21 cellular contexts compared by ENCODE assay signal in genomic region chr12:1234073-1234472, GRCh38.
DNase-seq lines count a peak whose midpoint lies in the region; ATAC-seq and TF ChIP-seq lines count a peak whose summit lies in the region.
"Had no signal": no experiment of that assay in that cellular context is flagged by ENCODE, and none has a peak within 500 bp of the region (broad histone marks: within the 10 kb centered on the region; RNA-seq: fewer than 3 reads in every experiment).

No MANE protein-coding gene starts in this region.

- no peak overlapping the region for H3K27ac Mint-ChIP-seq in CD14-positive monocyte

- peaks cover 0 to 9% (median 0%) of the 10 kb centered on the region in 7 donors for H3K9me3 Mint-ChIP-seq in CD14-positive monocyte

- no peak overlapping the region for H3K4me3 ChIP-seq in choroid plexus epithelial cell (ENCODE audit: low read depth, low read length)
- H3K4me3 ChIP-seq: BLaER1 treated with 17β-estradiol and CSF1 and Interleukin-3, amounts not matched to agents 10 nM and 100 nM; heart right ventricle; MG63; prostate gland; testis had no signal

- ATAC-seq in GM21447 (IDR thresholded peaks at IDR 0.05; ENCODE audit: unreplicated experiment) = no peak
- ATAC-seq: heart right ventricle; naive thymus-derived CD8-positive, alpha-beta T cell had no signal

- no peaks in the 10 kb centered on the region for H3K27me3 Mint-ChIP-seq in CD14-positive monocyte (ENCODE audit: low read depth in 3 of 3)
- H3K27me3 Mint-ChIP-seq: naive thymus-derived CD8-positive, alpha-beta T cell had no signal

- H3K4me3 Mint-ChIP-seq in CD14-positive monocyte = no peak overlapping the region
- H3K4me3 Mint-ChIP-seq: naive thymus-derived CD8-positive, alpha-beta T cell had no signal

- TF ChIP-seq CTCF in choroid plexus epithelial cell (conservative IDR thresholded peaks at IDR 0.05; ENCODE audit: low read depth, low read length) (no peak), CD14-positive monocyte (IDR thresholded peaks at IDR 0.05) (no peak)

- DNase-seq in NCI-H748 (lab: John Stamatoyannopoulos, UW; ENCODE audit: unreplicated experiment) (peak; percentile 13), NCI-H748 treated with DMSO at 0.1 percent for 48 hours (lab: John Stamatoyannopoulos, UW) (no peak), NCI-H69 (lab: John Stamatoyannopoulos, UW) (peak; percentile 26), choroid plexus epithelial cell (ENCODE audit: low read depth) (peak; percentile 58), renal cortical epithelial cell (ENCODE audit: low read depth) (peak; percentile 1), CD14-positive monocyte (ENCODE audit: low spot score) (no peak)
- DNase-seq in activated T-cell treated with anti-CD3 and anti-CD28 coated beads, Interleukin-2, amount 50 U/mL, for 1 hour = no peak
- DNase-seq: activated CD4-positive, alpha-beta T cell treated with anti-CD3 and anti-CD28 coated beads, Interleukin-2, amount 50 U/mL, for 4 hours; activated naive CD4-positive, alpha-beta T cell treated with Interleukin-2 at 50 U/mL for 16 hours; aorta; dermis blood vessel endothelial cell; heart right ventricle; islet precursor cell; MG63; naive thymus-derived CD8-positive, alpha-beta T cell; NCI-H1694; testis; WERI-Rb-1 had no signal

- no peaks in the 10 kb centered on the region for H3K4me1 Mint-ChIP-seq in CD14-positive monocyte

- intact Hi-C loops in CD14-positive monocyte (cut with micrococcal nuclease) = no loop called here

- peaks cover 35 to 38% of the 10 kb centered on the region in 2 donors for H3K36me3 Mint-ChIP-seq in CD14-positive monocyte

Comparison
In these comparisons a context has a peak if more than half of its experiments do, and no peak if none do; other contexts are left out.
1. DNase-seq: peak in NCI-H748 (single experiment), NCI-H69 (single experiment), choroid plexus epithelial cell (single experiment) and renal cortical epithelial cell (single experiment); none in NCI-H748 treated with DMSO at 0.1 percent for 48 hours (single experiment), activated T-cell treated with anti-CD3 and anti-CD28 coated beads, Interleukin-2, amount 50 U/mL, for 1 hour (single experiment) and CD14-positive monocyte (single experiment).